Comparison of ENCODE assay signal across 20 cellular contexts in genomic region chr10:102605712-102606111, GRCh38. TPM values are rescaled to one million over a fixed set of nuclear protein-coding genes. Genes with fewer than 3 reads are reported as not detected.
DNase-seq lines count a peak whose midpoint lies in the region; ATAC-seq and TF ChIP-seq lines count a peak whose summit lies in the region.
"Had no signal": no experiment of that assay in that cellular context is flagged by ENCODE, and none has a peak within 500 bp of the region (broad histone marks: within the 10 kb centered on the region; RNA-seq: fewer than 3 reads in every experiment).

No MANE protein-coding gene starts in this region.

- ATAC-seq in GM21515 (IDR thresholded peaks at IDR 0.05; ENCODE audit: unreplicated experiment) (no peak), gastrocnemius medialis (no peak)
- ATAC-seq: body of pancreas, GM12878, left ventricle myocardium superior had no signal

- H3K9me3 ChIP-seq in sigmoid colon (no peaks in the 10 kb centered on the region), gastrocnemius medialis (no peaks in the 10 kb centered on the region)
- H3K9me3 ChIP-seq: body of pancreas had no signal

- no peak for TF ChIP-seq EP300 in sigmoid colon (IDR thresholded peaks at IDR 0.05)

- DNase-seq in EH (ENCODE audit: low read depth), result peak; percentile 85
- peak; percentile 87 for DNase-seq in RPMI7951 (ENCODE audit: low read depth)
- DNase-seq in epithelial cell of prostate (ENCODE audit: low read depth, low spot score), result no peak
- DNase-seq in sigmoid colon, result peak; percentile 40
- DNase-seq in NCI-H510A treated with DMSO at 0.1 percent for 48 hours (lab: John Stamatoyannopoulos, UW), result no peak
- no peak for DNase-seq in NCI-H82 treated with DMSO at 0.1 percent for 48 hours (lab: John Stamatoyannopoulos, UW; ENCODE audit: unreplicated experiment)
- DNase-seq in gastrocnemius medialis, result no peak
- DNase-seq: activated CD4-positive, alpha-beta memory T cell treated with anti-CD3 and anti-CD28 coated beads for 36 hours; activated naive CD4-positive, alpha-beta T cell treated with anti-CD3 and anti-CD28 coated beads for 36 hours; activated T-cell treated with anti-CD3 and anti-CD28 coated beads, Interleukin-2, amount 50 U/mL, for 1 hour; body of pancreas; GDM1; left ventricle myocardium superior; NCI-H187; NCI-H446; nucleus accumbens; Right ventricle myocardium superior had no signal

- intact Hi-C loops in sigmoid colon (cut with DNase I), result no loop called here
- intact Hi-C loops in gastrocnemius medialis (cut with DNase I; ENCODE audit: low total_unique reads), result no loop called here

- H3K27me3 ChIP-seq in sigmoid colon (no peaks in the 10 kb centered on the region), gastrocnemius medialis (no peaks in the 10 kb centered on the region)
- H3K27me3 ChIP-seq: body of pancreas had no signal

- TF ChIP-seq POLR2A in sigmoid colon (IDR thresholded peaks at IDR 0.05) (no peak), gastrocnemius medialis (IDR thresholded peaks at IDR 0.05) (no peak)

- H3K4me1 ChIP-seq in sigmoid colon, result peaks cover 0 to 5% (median 2%) of the 10 kb centered on the region in 4 donors
- H3K4me1 ChIP-seq in gastrocnemius medialis, result peaks cover 49 to 55% of the 10 kb centered on the region in 2 donors
- H3K4me1 ChIP-seq: body of pancreas had no signal

- H3K4me3 ChIP-seq in sigmoid colon (no peak overlapping the region), gastrocnemius medialis (no peak overlapping the region)
- H3K4me3 ChIP-seq: body of pancreas, coronary artery, GM12878 had no signal

- WGBS in sigmoid colon, 2 donors, result 87 to 90% methylated on average over 5 of the region's 5 CpGs

- peaks cover 0 to 32% (median 7%) of the 10 kb centered on the region in 4 donors for H3K36me3 ChIP-seq in sigmoid colon
- no peaks in the 10 kb centered on the region for H3K36me3 ChIP-seq in gastrocnemius medialis

- H3K27ac ChIP-seq in epithelial cell of prostate (peak overlapping the region; percentile 76), sigmoid colon (no peak overlapping the region), gastrocnemius medialis (peak overlapping the region in 1 of 4 donors; percentile 87)
- H3K27ac ChIP-seq: body of pancreas, coronary artery had no signal

- in situ Hi-C loops in gastrocnemius medialis (cut with MboI; ENCODE audit: low sequenced_read_pairs in 4 of 4), result no loop called here

- TF ChIP-seq CTCF in sigmoid colon (IDR thresholded peaks at IDR 0.05) (no peak), gastrocnemius medialis (IDR thresholded peaks at IDR 0.05 in 4 of 5, conservative IDR thresholded peaks at IDR 0.05 in 1 of 5) (no peak)

RNA-seq across cellular contexts. Expression of gene TRIM8, which starts 38.6 kb away (rescaled TPM):
- 39.3 and 52.8 TPM in 2 replicates for total RNA-seq in RPMI7951 (2014; rRNA removed; shearing (Covaris generic))
- total RNA-seq in sigmoid colon, result 10 to 100 TPM; 58.9 to 88.6 (median 67.1) TPM
- 10 to 100 TPM; 25.0 to 53.0 (median 46.8) TPM for polyA plus RNA-seq in sigmoid colon
- 100 to 1,000 TPM; 113 to 222 (median 138) TPM for total RNA-seq in gastrocnemius medialis

Comparison
In these comparisons a context has a peak if more than half of its experiments do, and no peak if none do; other contexts are left out.
1. DNase-seq: peak in EH (single experiment), RPMI7951 (single experiment) and sigmoid colon (single experiment); none in epithelial cell of prostate (single experiment), NCI-H510A treated with DMSO at 0.1 percent for 48 hours (single experiment), NCI-H82 treated with DMSO at 0.1 percent for 48 hours (single experiment) and gastrocnemius medialis (0 of 2).